In genomic region chr12:54282949-54283593, GRCh38 we compare ENCODE assay signal across 10 cellular contexts. TPM values are rescaled to one million over a fixed set of nuclear protein-coding genes. Genes with fewer than 3 reads are reported as not detected.
DNase-seq lines count a peak whose midpoint lies in the region; TF ChIP-seq lines count a peak whose summit lies in the region.
"Had no signal": no experiment of that assay in that cellular context is flagged by ENCODE, and none has a peak within 500 bp of the region (broad histone marks: within the 10 kb centered on the region; RNA-seq: fewer than 3 reads in every experiment).

No MANE protein-coding gene starts in this region.

- 38% methylated on average over 11 of the region's 11 CpGs for WGBS in suprapubic skin

- H3K4me3 ChIP-seq in iPS-18a (ENCODE audit: low read length): peak overlapping the region; percentile 89
- peak overlapping the region; percentile 79 for H3K4me3 ChIP-seq in suprapubic skin

- no peaks in the 10 kb centered on the region for H3K27me3 ChIP-seq in iPS-18a (ENCODE audit: control insufficient read depth, insufficient read depth, low read length)
- H3K27me3 ChIP-seq in suprapubic skin: no peaks in the 10 kb centered on the region

- CTCF ChIA-PET in activated CD4-positive, alpha-beta memory T cell treated with anti-CD3 and anti-CD28 coated beads for 36 hours (lab: Charles Lee): interaction anchor here (0.6 to 2.5 kb wide), 5 partner anchors 9 to 76 kb away, joined by 3 to 7 read pairs (median 5); partner anchors contain the start of gene COPZ1

- H3K27me3 Mint-ChIP-seq in activated CD4-positive, alpha-beta memory T cell treated with anti-CD3 and anti-CD28 coated beads for 36 hours: no peaks in the 10 kb centered on the region

- peak overlapping the region; percentile 99 for H3K9ac ChIP-seq in iPS-18a (ENCODE audit: low read length)

- H3K36me3 ChIP-seq in iPS-18a (ENCODE audit: control insufficient read depth, low read depth, low read length) (peaks cover 68% of the 10 kb centered on the region), suprapubic skin (peaks cover 57% of the 10 kb centered on the region)

- H3K9me3 Mint-ChIP-seq in activated CD4-positive, alpha-beta memory T cell treated with anti-CD3 and anti-CD28 coated beads for 36 hours: no peaks in the 10 kb centered on the region

- TF ChIP-seq CTCF in suprapubic skin (IDR thresholded peaks at IDR 0.05): no peak

- no peak for TF ChIP-seq EP300 in suprapubic skin (IDR thresholded peaks at IDR 0.05)

- peaks cover 7% of the 10 kb centered on the region for H3K36me3 Mint-ChIP-seq in activated CD4-positive, alpha-beta memory T cell treated with anti-CD3 and anti-CD28 coated beads for 36 hours

- POLR2A ChIA-PET in activated CD4-positive, alpha-beta memory T cell treated with anti-CD3 and anti-CD28 coated beads for 36 hours (lab: Charles Lee): interaction anchor here (0.6 to 2.4 kb wide), 4 partner anchors 9 to 105 kb away, joined by 3 to 15 read pairs (median 6); no protein-coding TSS in a partner anchor

- DNase-seq in activated T-cell treated with anti-CD3 and anti-CD28 coated beads, Interleukin-2, amount 50 U/mL, for 48 hours: peak; percentile 57 to 62
- no peak for DNase-seq in activated T-cell treated with anti-CD3 and anti-CD28 coated beads, Interleukin-2, amount 50 U/mL, for 1 hour
- peak; percentile 65 for DNase-seq in activated CD4-positive, alpha-beta memory T cell treated with anti-CD3 and anti-CD28 coated beads for 36 hours
- DNase-seq in suprapubic skin (ENCODE audit: low spot score in 2 of 2): no peak
- DNase-seq in NCI-H524 treated with DMSO at 0.1 percent for 48 hours (lab: John Stamatoyannopoulos, UW): no peak
- DNase-seq in SKM-1 (lab: John Stamatoyannopoulos, UW; ENCODE audit: unreplicated experiment): no peak
- DNase-seq in T1000 (lab: John Stamatoyannopoulos, UW): no peak

- H3K4me3 Mint-ChIP-seq in activated CD4-positive, alpha-beta memory T cell treated with anti-CD3 and anti-CD28 coated beads for 36 hours: no peak overlapping the region

- TF ChIP-seq POLR2A in suprapubic skin (IDR thresholded peaks at IDR 0.05): no peak

- H3K9me3 ChIP-seq in iPS-18a (ENCODE audit: control insufficient read depth, low read depth, low read length) (no peaks in the 10 kb centered on the region), suprapubic skin (no peaks in the 10 kb centered on the region)

- H3K27ac ChIP-seq in iPS-18a (ENCODE audit: low read length) (no peak overlapping the region), suprapubic skin (peak overlapping the region; percentile 19)

- H3K4me1 Mint-ChIP-seq in activated CD4-positive, alpha-beta memory T cell treated with anti-CD3 and anti-CD28 coated beads for 36 hours (ENCODE audit: low read depth): peaks cover 42% of the 10 kb centered on the region

- intact Hi-C loops in activated CD4-positive, alpha-beta memory T cell treated with anti-CD3 and anti-CD28 coated beads for 36 hours (cut with micrococcal nuclease): no loop called here

- H3K27ac Mint-ChIP-seq in activated CD4-positive, alpha-beta memory T cell treated with anti-CD3 and anti-CD28 coated beads for 36 hours: no peak overlapping the region

- H3K4me1 ChIP-seq in iPS-18a (ENCODE audit: control insufficient read depth, low read depth, low read length) (peaks cover 13% of the 10 kb centered on the region), suprapubic skin (peaks cover 66% of the 10 kb centered on the region)

RNA-seq across cellular contexts. Expression of gene HNRNPA1, which starts 2.5 kb away (rescaled TPM):
- 1,000 to 10,000 TPM; 2,070 to 2,080 TPM for total RNA-seq in activated CD4-positive, alpha-beta memory T cell treated with anti-CD3 and anti-CD28 coated beads for 36 hours
- 100 to 1,000 TPM; 331 to 613 (median 394) TPM for total RNA-seq in suprapubic skin

RNA-seq across cellular contexts. Expression of gene CBX5, which starts 3.1 kb away (rescaled TPM):
- 100 to 1,000 TPM; 132 to 138 TPM for total RNA-seq in activated CD4-positive, alpha-beta memory T cell treated with anti-CD3 and anti-CD28 coated beads for 36 hours
- total RNA-seq in suprapubic skin: 10 to 100 TPM; 23.7 to 45.7 (median 33.6) TPM

RNA-seq across cellular contexts. Expression of gene NFE2, which starts 17.7 kb away (rescaled TPM):
- not detected for total RNA-seq in activated CD4-positive, alpha-beta memory T cell treated with anti-CD3 and anti-CD28 coated beads for 36 hours
- total RNA-seq in suprapubic skin: 1 to 10 TPM; 1.4 to 8.6 (median 6.3) TPM
- total RNA-seq: activated CD8-positive, alpha-beta memory T cell treated with anti-CD3 and anti-CD28 coated beads for 36 hours; lung microvascular endothelial cell had no signal

RNA-seq across cellular contexts. Expression of gene COPZ1, which starts 41.9 kb away (rescaled TPM):
- total RNA-seq in activated CD4-positive, alpha-beta memory T cell treated with anti-CD3 and anti-CD28 coated beads for 36 hours: 100 to 1,000 TPM in 1 of 2 experiments, 10 to 100 TPM in 1; 99.0 to 110 TPM
- total RNA-seq in suprapubic skin: 10 to 100 TPM; 70.9 to 89.0 (median 77.6) TPM

Comparison
In these comparisons a context has a peak if more than half of its experiments do, and no peak if none do; other contexts are left out.
1. DNase-seq: peak in activated T-cell treated with anti-CD3 and anti-CD28 coated beads, Interleukin-2, amount 50 U/mL, for 48 hours (2 of 2) and activated CD4-positive, alpha-beta memory T cell treated with anti-CD3 and anti-CD28 coated beads for 36 hours (single experiment); none in activated T-cell treated with anti-CD3 and anti-CD28 coated beads, Interleukin-2, amount 50 U/mL, for 1 hour (single experiment), suprapubic skin (0 of 2), NCI-H524 treated with DMSO at 0.1 percent for 48 hours (single experiment), SKM-1 (single experiment) and T1000 (single experiment).